ENCODE assay signal across 8 cellular contexts in the genomic region with DNA sequence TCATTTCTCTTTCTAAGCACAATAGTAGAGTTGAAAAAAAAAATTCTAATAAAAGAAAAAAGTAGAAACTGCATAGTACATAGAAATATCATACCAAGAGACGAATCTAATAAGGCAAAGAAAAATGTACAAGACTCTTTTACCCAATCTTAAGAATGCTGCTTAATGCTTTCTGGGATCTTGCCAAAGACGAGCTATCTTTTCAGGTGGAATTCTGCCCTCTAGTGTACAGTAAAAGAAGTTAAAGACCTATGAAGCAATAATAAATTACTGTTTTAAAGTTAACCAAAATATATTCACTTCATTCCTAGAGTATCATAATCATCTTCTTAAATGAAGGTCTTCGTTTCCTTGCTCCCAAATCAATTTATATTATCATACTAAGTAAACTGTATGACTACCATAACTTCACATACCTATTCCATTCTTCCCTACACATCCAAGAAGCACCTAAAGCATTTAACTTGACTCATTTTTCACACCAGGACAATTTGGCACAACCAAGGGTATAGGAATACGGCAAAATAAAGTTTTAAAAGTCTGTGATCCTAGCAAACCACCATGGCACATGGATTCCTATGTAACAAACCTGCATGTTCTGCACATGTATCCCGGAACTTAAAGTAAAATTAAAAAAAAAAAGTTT. TPM values are rescaled to one million over a fixed set of nuclear protein-coding genes. Genes with fewer than 3 reads are reported as not detected.
DNase-seq lines count a peak whose midpoint lies in the region; ATAC-seq and TF ChIP-seq lines count a peak whose summit lies in the region.

No MANE protein-coding gene starts in this region.

- intact Hi-C loops in Caco-2 (cut with micrococcal nuclease; ENCODE audit: unreplicated experiment) (loop anchor here (1.0 to 5.0 kb wide), 4 partner anchors 80 to 186 kb away; a partner anchor contains a TSS), MCF 10A (cut with micrococcal nuclease) (loop anchor here (1.0 to 2.0 kb wide), 5 partner anchors 18 to 186 kb away; no protein-coding TSS in a partner anchor)

- H3K27me3 Mint-ChIP-seq in Caco-2 (ENCODE audit: insufficient read depth, unreplicated experiment) (no peaks in the 10 kb centered on the region), HFFc6 (ENCODE audit: insufficient read depth) (no peaks in the 10 kb centered on the region), MCF 10A (ENCODE audit: insufficient read depth, unreplicated experiment) (no peaks in the 10 kb centered on the region), type B pancreatic cell (no peaks in the 10 kb centered on the region)

- ATAC-seq in GM18520 (IDR thresholded peaks at IDR 0.05; ENCODE audit: unreplicated experiment) (no peak), HG03139 (IDR thresholded peaks at IDR 0.05; ENCODE audit: unreplicated experiment) (no peak)

- CTCF ChIA-PET in Caco-2 (lab: Charles Lee), result interaction anchor here (0.6 to 1.4 kb wide), 19 partner anchors 9 to 252 kb away, joined by 3 to 49 read pairs (median 4); no protein-coding TSS in a partner anchor
- CTCF ChIA-PET in MCF 10A (lab: Yijun Ruan, JAX), result interaction anchor here (0.5 to 8.7 kb wide), 18 partner anchors 9 to 187 kb away, joined by 3 to 106 read pairs (median 4); no protein-coding TSS in a partner anchor

- no peak overlapping the region for H3K4me3 Mint-ChIP-seq in Caco-2 (ENCODE audit: unreplicated experiment)
- H3K4me3 Mint-ChIP-seq in HFFc6, result no peak overlapping the region
- no peak overlapping the region for H3K4me3 Mint-ChIP-seq in MCF 10A (ENCODE audit: unreplicated experiment)
- H3K4me3 Mint-ChIP-seq in type B pancreatic cell, result no peak overlapping the region

- no TSS peak for BruUV-seq in Caco-2 (replicated peaks; lab: Mats Ljungman, UMichigan)
- BruUV-seq in MCF 10A (replicated peaks; lab: Mats Ljungman, UMichigan), result no TSS peak

- H3K4me3 ChIP-seq in Caco-2 (ENCODE audit: low read depth, low read length), result no peak overlapping the region
- H3K4me3 ChIP-seq in kidney epithelial cell (ENCODE audit: low read depth, low read length), result no peak overlapping the region

- DNase-seq in Caco-2 (peak in 1 of 2 experiments; percentile 37), HFFc6 (peak; percentile 70), NCI-H82 treated with DMSO at 0.1 percent for 48 hours (lab: John Stamatoyannopoulos, UW; ENCODE audit: unreplicated experiment) (peak; percentile 58), MCF 10A (ENCODE audit: unreplicated experiment) (peak; percentile 85), kidney epithelial cell (ENCODE audit: low read depth) (peak; percentile 43), type B pancreatic cell (ENCODE audit: extremely low spot score, unreplicated experiment) (no peak)

- H3K9me3 ChIP-seq in Caco-2, result no peaks in the 10 kb centered on the region

- H3K9me3 Mint-ChIP-seq in Caco-2 (ENCODE audit: unreplicated experiment) (no peaks in the 10 kb centered on the region), HFFc6 (no peaks in the 10 kb centered on the region), MCF 10A (ENCODE audit: unreplicated experiment) (no peaks in the 10 kb centered on the region), type B pancreatic cell (no peaks in the 10 kb centered on the region)

- no peaks in the 10 kb centered on the region for H3K4me1 ChIP-seq in Caco-2

- H3K36me3 Mint-ChIP-seq in Caco-2 (ENCODE audit: insufficient read depth, unreplicated experiment) (peaks cover 23% of the 10 kb centered on the region), HFFc6 (ENCODE audit: low read depth) (no peaks in the 10 kb centered on the region; the same call in none of the 2 replicates), MCF 10A (ENCODE audit: insufficient read depth, unreplicated experiment) (peaks cover 30% of the 10 kb centered on the region), type B pancreatic cell (peaks cover 1% of the 10 kb centered on the region)

- peak; percentile 62 to 65 for TF ChIP-seq CTCF in Caco-2 (IDR thresholded peaks at IDR 0.05; ENCODE audit: insufficient read depth in 1 of 2, low read depth in 1 of 2, low read length in 1 of 2, severe bottlenecking in 1 of 2, unreplicated experiment in 1 of 2)
- peak; percentile 94 for TF ChIP-seq CTCF in HFFc6 (IDR thresholded peaks at IDR 0.05)
- peak; percentile 66 for TF ChIP-seq CTCF in MCF 10A (IDR thresholded peaks at IDR 0.05; ENCODE audit: unreplicated experiment)
- TF ChIP-seq CTCF in kidney epithelial cell (IDR thresholded peaks at IDR 0.05; ENCODE audit: insufficient read depth, low read length, poor library complexity, severe bottlenecking), result peak; percentile 37
- peak; percentile 96 for TF ChIP-seq CTCF in type B pancreatic cell (conservative IDR thresholded peaks at IDR 0.05)

- POLR2A ChIA-PET in Caco-2 (lab: Charles Lee) (no interaction called here), MCF 10A (lab: Yijun Ruan, JAX) (interaction anchor here (0.6 to 1.4 kb wide), 8 partner anchors 9 to 186 kb away, joined by 3 to 33 read pairs (median 4); a partner anchor contains a TSS)

- H3K27ac Mint-ChIP-seq in Caco-2 (ENCODE audit: unreplicated experiment) (no peak overlapping the region), HFFc6 (peak overlapping the region; percentile 24), MCF 10A (ENCODE audit: low read depth, unreplicated experiment) (no peak overlapping the region), type B pancreatic cell (no peak overlapping the region)

- H3K27me3 ChIP-seq in Caco-2 (replicated peaks; ENCODE audit: control insufficient read depth, insufficient read depth, low read length) (no peaks in the 10 kb centered on the region), kidney epithelial cell (ENCODE audit: control insufficient read depth, insufficient read depth, low read length) (no peaks in the 10 kb centered on the region)

- H3K36me3 ChIP-seq in Caco-2 (ENCODE audit: control insufficient read depth, insufficient read depth, low read length) (no peaks in the 10 kb centered on the region; the same call in 1 of the 2 replicates), kidney epithelial cell (ENCODE audit: control insufficient read depth, insufficient read depth, low read length) (no peaks in the 10 kb centered on the region)

- no peaks in the 10 kb centered on the region for H3K4me1 Mint-ChIP-seq in Caco-2 (ENCODE audit: low read depth, unreplicated experiment)
- H3K4me1 Mint-ChIP-seq in HFFc6 (ENCODE audit: low read depth), result peaks cover 68% of the 10 kb centered on the region
- peaks cover 12% of the 10 kb centered on the region for H3K4me1 Mint-ChIP-seq in MCF 10A (ENCODE audit: insufficient read depth, unreplicated experiment)
- H3K4me1 Mint-ChIP-seq in type B pancreatic cell (ENCODE audit: unreplicated experiment), result peaks cover 5% of the 10 kb centered on the region

RNA-seq across cellular contexts. Expression of a gene that starts 47.7 kb away (rescaled TPM):
- 71.6 and 77.6 TPM in 2 replicates for total RNA-seq in Caco-2 (2022)
- total RNA-seq in HFFc6 (2021; fragmentation: NEBNext Ultra II Directional; extraction: Animal tissue kit (Norgen Biotek cat#: 25700)), result 10 to 100 TPM; 33.0 to 43.1 (median 37.6) TPM
- 41.3 and 44.7 TPM in 2 replicates for total RNA-seq in MCF 10A (2022)
- 38.0 and 59.7 TPM in 2 replicates for total RNA-seq in kidney epithelial cell
- total RNA-seq in type B pancreatic cell (ENCODE audit: low replicate concordance), result 62.5 and 84.9 TPM in 2 replicates

Comparison
In these comparisons a context has a peak if more than half of its experiments do, and no peak if none do; other contexts are left out.
1. CTCF ChIP-seq: peak in every context shown above with its lines; median percentile 96 in type B pancreatic cell; 94 in HFFc6; 66 in MCF 10A; 64 in Caco-2; 37 in kidney epithelial cell.